Comparison of ENCODE assay signal across 8 cellular contexts in the genomic region with DNA sequence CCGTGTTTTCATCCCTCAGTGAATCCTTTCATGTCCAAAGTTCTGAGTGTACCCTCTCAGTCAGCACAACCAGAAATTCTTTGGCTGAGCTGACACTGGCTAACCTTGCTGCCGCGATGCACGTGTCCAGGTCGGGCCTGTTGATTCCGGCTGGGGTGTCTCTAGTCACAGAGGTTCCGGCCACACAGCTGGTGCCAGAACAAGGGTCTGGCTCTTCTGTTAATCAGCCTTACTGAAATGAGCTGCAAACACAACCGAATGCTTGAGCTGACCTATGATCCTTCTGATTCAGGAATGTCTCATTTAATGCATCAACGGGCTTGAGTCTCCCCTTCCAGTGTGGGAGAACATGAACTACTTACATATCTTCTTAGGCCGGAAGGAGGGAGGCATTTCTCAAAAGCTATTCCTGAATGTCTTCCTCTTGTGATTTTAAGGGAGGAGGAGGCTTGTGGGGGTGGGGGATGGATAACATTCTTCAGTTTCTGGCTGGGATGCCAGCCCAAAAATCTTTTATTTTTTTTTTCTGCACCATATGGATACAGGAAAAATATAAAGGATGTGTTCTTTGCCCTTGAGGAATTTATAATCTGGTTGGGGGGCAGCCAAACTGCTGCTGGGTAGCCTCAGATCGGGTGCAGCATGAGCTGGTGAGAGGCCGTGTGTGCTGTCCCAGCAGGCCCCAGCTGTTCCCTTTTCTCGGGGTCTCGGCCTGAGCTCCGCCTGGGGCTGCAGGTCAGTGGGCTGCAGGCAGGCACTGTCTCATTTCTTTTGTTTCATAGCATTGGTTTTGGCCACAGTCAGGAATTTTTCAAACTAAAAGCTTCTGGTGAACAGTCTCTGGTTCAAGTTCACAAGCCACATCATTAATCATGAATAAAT.
DNase-seq lines count a peak whose midpoint lies in the region; ATAC-seq lines count a peak whose summit lies in the region.

No MANE protein-coding gene starts in this region.

- H3K9ac ChIP-seq in stomach smooth muscle (ENCODE audit: low read length in 2 of 2): peak overlapping the region in 1 of 2 donors; percentile 26

- no peak for ATAC-seq in activated naive CD4-positive, alpha-beta T cell treated with anti-CD3 and anti-CD28 coated beads, Interleukin-2, amount 50 U/mL, for 72 hours
- no peak for ATAC-seq in naive thymus-derived CD4-positive, alpha-beta T cell
- no peak for ATAC-seq in HG02759 (IDR thresholded peaks at IDR 0.05; ENCODE audit: unreplicated experiment)
- no peak for ATAC-seq in activated CD4-positive, CD25-positive, alpha-beta regulatory T cell treated with anti-CD3 and anti-CD28 coated beads, Interleukin-2, amount 50 U/mL, for 24 hours

- H3K9me3 Mint-ChIP-seq in activated naive CD4-positive, alpha-beta T cell treated with anti-CD3 and anti-CD28 coated beads, Interleukin-2, amount 50 U/mL, for 72 hours: peaks cover 4 to 11% of the 10 kb centered on the region in 2 donors
- H3K9me3 Mint-ChIP-seq in naive thymus-derived CD4-positive, alpha-beta T cell: no peaks in the 10 kb centered on the region

- intact Hi-C loops in naive thymus-derived CD4-positive, alpha-beta T cell (cut with micrococcal nuclease): no loop called here

- H3K4me1 Mint-ChIP-seq in naive thymus-derived CD4-positive, alpha-beta T cell: peaks cover 0 to 13% (median 3%) of the 10 kb centered on the region in 7 donors

- peaks cover 0 to 2% (median 0%) of the 10 kb centered on the region in 5 donors for H3K27me3 Mint-ChIP-seq in naive thymus-derived CD4-positive, alpha-beta T cell

- POLR2A ChIA-PET in naive thymus-derived CD4-positive, alpha-beta T cell (lab: Charles Lee): no interaction called here

- peaks cover 0 to 6% of the 10 kb centered on the region in 2 donors for H3K36me3 Mint-ChIP-seq in activated naive CD4-positive, alpha-beta T cell treated with anti-CD3 and anti-CD28 coated beads, Interleukin-2, amount 50 U/mL, for 72 hours
- no peaks in the 10 kb centered on the region for H3K36me3 Mint-ChIP-seq in naive thymus-derived CD4-positive, alpha-beta T cell

- no peak overlapping the region for H3K27ac Mint-ChIP-seq in activated naive CD4-positive, alpha-beta T cell treated with anti-CD3 and anti-CD28 coated beads, Interleukin-2, amount 50 U/mL, for 72 hours
- no peak overlapping the region for H3K27ac Mint-ChIP-seq in naive thymus-derived CD4-positive, alpha-beta T cell

- no peak overlapping the region for H3K4me3 Mint-ChIP-seq in naive thymus-derived CD4-positive, alpha-beta T cell

- H3K36me3 ChIP-seq in stomach smooth muscle (ENCODE audit: control insufficient read depth in 2 of 2, insufficient read depth in 2 of 2, low read length in 2 of 2): no peaks in the 10 kb centered on the region
- no peaks in the 10 kb centered on the region for H3K36me3 ChIP-seq in naive thymus-derived CD4-positive, alpha-beta T cell (ENCODE audit: control insufficient read depth in 2 of 3, insufficient read depth in 3 of 3, low read length in 3 of 3)

- H3K4me1 ChIP-seq in stomach smooth muscle (ENCODE audit: control insufficient read depth, insufficient read depth, low read length): peaks cover 25% of the 10 kb centered on the region
- H3K4me1 ChIP-seq in naive thymus-derived CD4-positive, alpha-beta T cell (ENCODE audit: control insufficient read depth in 2 of 2, insufficient read depth in 2 of 2, low read length in 2 of 2): no peaks in the 10 kb centered on the region

- H3K27ac ChIP-seq in caudate nucleus (ENCODE audit: low read depth, low read length): peak overlapping the region; percentile 19
- H3K27ac ChIP-seq in stomach smooth muscle (ENCODE audit: low read length): peak overlapping the region; percentile 26
- H3K27ac ChIP-seq in naive thymus-derived CD4-positive, alpha-beta T cell (ENCODE audit: low read depth, low read length): no peak overlapping the region

- DNase-seq in HS-27A (ENCODE audit: low read depth) (peak; percentile 41), caudate nucleus (lab: John Stamatoyannopoulos, UW) (peak in 10 of 61 donors; percentile 11 to 44 (median 22)), kidney tubule cell (ENCODE audit: low spot score) (peak; percentile 98)
- no peak for DNase-seq in activated naive CD4-positive, alpha-beta T cell treated with anti-CD3 and anti-CD28 coated beads, Interleukin-2, amount 50 U/mL, for 72 hours (ENCODE audit: low spot score in 2 of 2)
- DNase-seq in naive thymus-derived CD4-positive, alpha-beta T cell: no peak

- CTCF ChIA-PET in naive thymus-derived CD4-positive, alpha-beta T cell (lab: Charles Lee): interaction anchor here (0.8 kb wide), 1 partner anchor 19 kb away, joined by 3 read pairs; no protein-coding TSS in a partner anchor

- H3K9me3 ChIP-seq in stomach smooth muscle (ENCODE audit: control insufficient read depth in 2 of 2, low read length in 2 of 2): no peaks in the 10 kb centered on the region
- H3K9me3 ChIP-seq in naive thymus-derived CD4-positive, alpha-beta T cell (ENCODE audit: control insufficient read depth in 2 of 3, low read length in 3 of 3): no peaks in the 10 kb centered on the region

- H3K27me3 ChIP-seq in stomach smooth muscle (ENCODE audit: control insufficient read depth in 1 of 2, insufficient read depth in 2 of 2, low read length in 2 of 2): no peaks in the 10 kb centered on the region
- no peaks in the 10 kb centered on the region for H3K27me3 ChIP-seq in naive thymus-derived CD4-positive, alpha-beta T cell (ENCODE audit: control insufficient read depth in 2 of 2, insufficient read depth in 2 of 2, low read length in 2 of 2)

- H3K4me3 ChIP-seq in stomach smooth muscle (ENCODE audit: low read length in 2 of 2): peak overlapping the region in 1 of 2 donors; percentile 8
- no peak overlapping the region for H3K4me3 ChIP-seq in naive thymus-derived CD4-positive, alpha-beta T cell (ENCODE audit: low read length)

Comparison
In these comparisons a context has a peak if more than half of its experiments do, and no peak if none do; other contexts are left out.
1. DNase-seq: peak in HS-27A (single experiment) and kidney tubule cell (single experiment); none in activated naive CD4-positive, alpha-beta T cell treated with anti-CD3 and anti-CD28 coated beads, Interleukin-2, amount 50 U/mL, for 72 hours (0 of 2) and naive thymus-derived CD4-positive, alpha-beta T cell (0 of 9).